8 cellular contexts compared by ENCODE assay signal in the genomic region with DNA sequence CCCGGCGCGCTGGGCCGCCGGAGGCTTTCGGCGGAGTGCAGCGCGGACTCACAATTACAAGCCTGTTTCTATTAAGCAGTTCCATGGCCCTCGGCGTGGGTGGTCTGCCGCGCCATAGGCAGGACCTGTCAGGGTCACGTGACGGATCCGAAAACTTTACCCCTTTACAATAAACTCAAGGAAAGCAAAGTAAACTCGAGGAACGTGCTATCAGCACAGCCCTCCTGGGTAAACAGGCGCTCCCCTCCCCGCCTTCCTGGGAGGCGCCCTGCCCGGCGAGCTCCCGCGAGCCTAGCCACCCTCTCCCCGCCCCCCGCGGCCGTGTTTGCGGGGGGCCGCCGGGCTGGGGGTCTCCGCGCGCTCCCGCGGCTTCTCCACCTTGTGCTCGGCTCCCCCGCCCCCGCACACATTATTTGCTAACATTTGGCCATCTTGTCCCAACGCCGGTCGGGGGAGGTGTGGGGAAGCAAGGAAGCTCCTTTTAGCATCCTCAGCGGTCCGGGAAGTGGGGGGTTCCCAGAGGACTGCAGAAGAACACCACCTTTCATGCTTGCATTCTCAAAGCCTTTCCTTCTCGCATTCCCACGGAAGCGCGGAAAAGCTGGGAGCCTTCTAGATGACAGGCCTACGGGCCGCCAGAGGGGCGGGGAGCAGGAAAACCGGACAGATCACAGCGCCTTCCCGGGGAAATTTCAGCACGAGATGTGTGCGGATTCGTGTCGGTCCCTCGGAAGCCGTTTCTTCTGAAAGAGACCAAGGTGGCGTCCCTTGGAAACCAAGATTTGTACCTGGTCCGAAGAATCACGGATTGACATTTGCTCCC. TPM values are rescaled to one million over a fixed set of nuclear protein-coding genes. Genes with fewer than 3 reads are reported as not detected.
DNase-seq lines count a peak whose midpoint lies in the region; ATAC-seq and TF ChIP-seq lines count a peak whose summit lies in the region.

PTCH1 (minus strand) TSS at position 236 of the 823 bp plus-strand sequence.

- no peak for TF ChIP-seq CTCF in chondrocyte (IDR thresholded peaks at IDR 0.05)

- peak; percentile 53 for ATAC-seq in activated CD4-positive, alpha-beta T cell treated with anti-CD3 and anti-CD28 coated beads for 36 hours
- ATAC-seq in left colon (peak; percentile 94), HG03469 (IDR thresholded peaks at IDR 0.05; ENCODE audit: unreplicated experiment) (no peak)

- DNase-seq in activated CD4-positive, alpha-beta T cell treated with anti-CD3 and anti-CD28 coated beads for 36 hours, result peak; percentile 64
- DNase-seq in activated CD4-positive, alpha-beta T cell treated with anti-CD3 and anti-CD28 coated beads for 1 hour, result no peak
- DNase-seq in T-helper 9 cell (peak; percentile 24), chondrocyte (ENCODE audit: low spot score) (no peak), left colon (peak; percentile 73 to 75), NCI-H2107 (lab: John Stamatoyannopoulos, UW) (no peak)
- peak; percentile 35 for DNase-seq in stimulated activated CD4-positive, alpha-beta T cell treated with anti-CD3 and anti-CD28 coated beads, Interleukin-1b, Interleukin-23, amount 100 ng/mL, for 48 hours

- POLR2A ChIA-PET in activated CD4-positive, alpha-beta T cell treated with anti-CD3 and anti-CD28 coated beads for 36 hours (lab: Charles Lee), result interaction anchor here (0.7 kb wide), 1 partner anchor 28 kb away, joined by 3 read pairs; no protein-coding TSS in a partner anchor

- H3K27me3 Mint-ChIP-seq in activated CD4-positive, alpha-beta T cell treated with anti-CD3 and anti-CD28 coated beads for 36 hours, result peaks cover 26% of the 10 kb centered on the region
- H3K27me3 Mint-ChIP-seq in chondrocyte (ENCODE audit: low read depth), result peaks cover 2% of the 10 kb centered on the region

- CTCF ChIA-PET in activated CD4-positive, alpha-beta T cell treated with anti-CD3 and anti-CD28 coated beads for 36 hours (lab: Charles Lee), result no interaction called here

- H3K4me3 Mint-ChIP-seq in activated CD4-positive, alpha-beta T cell treated with anti-CD3 and anti-CD28 coated beads for 36 hours, result peak within 1 kb of the TSS; percentile 81
- peak within 1 kb of the TSS; percentile 99 for H3K4me3 Mint-ChIP-seq in chondrocyte (ENCODE audit: unreplicated experiment)

- H3K36me3 Mint-ChIP-seq in activated CD4-positive, alpha-beta T cell treated with anti-CD3 and anti-CD28 coated beads for 36 hours (ENCODE audit: low read depth), result peaks cover 9% of the 10 kb centered on the region
- peaks cover 2% of the 10 kb centered on the region for H3K36me3 Mint-ChIP-seq in chondrocyte (ENCODE audit: low read depth)

- H3K27ac Mint-ChIP-seq in activated CD4-positive, alpha-beta T cell treated with anti-CD3 and anti-CD28 coated beads for 36 hours, result peak within 1 kb of the TSS; percentile 68
- H3K27ac Mint-ChIP-seq in chondrocyte (ENCODE audit: unreplicated experiment), result peak within 1 kb of the TSS; percentile 94

- peaks cover 27% of the 10 kb centered on the region for H3K4me1 Mint-ChIP-seq in activated CD4-positive, alpha-beta T cell treated with anti-CD3 and anti-CD28 coated beads for 36 hours
- H3K4me1 Mint-ChIP-seq in chondrocyte (ENCODE audit: low read depth), result peaks cover 21% of the 10 kb centered on the region

- H3K9me3 Mint-ChIP-seq in activated CD4-positive, alpha-beta T cell treated with anti-CD3 and anti-CD28 coated beads for 36 hours (ENCODE audit: low read depth), result no peaks in the 10 kb centered on the region
- peaks cover 4% of the 10 kb centered on the region for H3K9me3 Mint-ChIP-seq in chondrocyte (ENCODE audit: low read depth)

- intact Hi-C loops in activated CD4-positive, alpha-beta T cell treated with anti-CD3 and anti-CD28 coated beads for 36 hours (cut with DNase I, micrococcal nuclease), result loop anchor here in 1 of 2 experiments (10.0 kb wide), 1 partner anchor 1338 kb away; the partner anchor contains the start of gene ZNF782
- intact Hi-C loops in left colon (cut with DNase I, micrococcal nuclease), result no loop called here

RNA-seq across cellular contexts. Expression of gene PTCH1, which starts in this region (rescaled TPM):
- 1 to 10 TPM; 4.4 to 5.6 TPM for total RNA-seq in activated CD4-positive, alpha-beta T cell treated with anti-CD3 and anti-CD28 coated beads for 36 hours
- 5.7 to 10.4 TPM (median 6.4 TPM) in 3 replicates for total RNA-seq in chondrocyte
- 10 to 100 TPM; 18.6 to 35.4 TPM for total RNA-seq in left colon

Comparison
In these comparisons a context has a peak if more than half of its experiments do, and no peak if none do; other contexts are left out.
1. DNase-seq: peak in activated CD4-positive, alpha-beta T cell treated with anti-CD3 and anti-CD28 coated beads for 36 hours (single experiment), T-helper 9 cell (single experiment), left colon (2 of 2) and stimulated activated CD4-positive, alpha-beta T cell treated with anti-CD3 and anti-CD28 coated beads, Interleukin-1b, Interleukin-23, amount 100 ng/mL, for 48 hours (single experiment); none in activated CD4-positive, alpha-beta T cell treated with anti-CD3 and anti-CD28 coated beads for 1 hour (single experiment), chondrocyte (single experiment) and NCI-H2107 (single experiment).